In genomic region chr6:2763345-2763841, GRCh38 we compare ENCODE assay signal across 10 cellular contexts. TPM values are rescaled to one million over a fixed set of nuclear protein-coding genes. Genes with fewer than 3 reads are reported as not detected.
DNase-seq lines count a peak whose midpoint lies in the region; ATAC-seq and TF ChIP-seq lines count a peak whose summit lies in the region.
"Had no signal": no experiment of that assay in that cellular context is flagged by ENCODE, and none has a peak within 500 bp of the region (broad histone marks: within the 10 kb centered on the region; RNA-seq: fewer than 3 reads in every experiment).

No MANE protein-coding gene starts in this region.

- H3K4me3 ChIP-seq in right atrium auricular region (no peak overlapping the region), liver (ENCODE audit: low read depth in 1 of 3, low read length in 3 of 3) (no peak overlapping the region), aorta (ENCODE audit: low read length in 2 of 2) (no peak overlapping the region)

- WGBS in liver: 92% methylated on average over 36 of the region's 36 CpGs
- WGBS in aorta, 2 donors: 96 to 97% methylated on average over 36 of the region's 36 CpGs

- ATAC-seq in Right ventricle myocardium superior (ENCODE audit: poor library complexity) (no peak), aorta (ENCODE audit: low FRiP score) (no peak), HG03521 (IDR thresholded peaks at IDR 0.05; ENCODE audit: unreplicated experiment) (no peak)

- H3K36me3 ChIP-seq in right atrium auricular region (no peaks in the 10 kb centered on the region), liver (ENCODE audit: control insufficient read depth in 4 of 4, insufficient read depth in 3 of 4, low read depth in 1 of 4, low read length in 3 of 4) (no peaks in the 10 kb centered on the region), aorta (ENCODE audit: control insufficient read depth in 1 of 2, insufficient read depth in 2 of 2, low read length in 1 of 2) (no peaks in the 10 kb centered on the region)

- H3K27me3 ChIP-seq in right atrium auricular region (no peaks in the 10 kb centered on the region), liver (ENCODE audit: control insufficient read depth in 4 of 4, insufficient read depth in 4 of 4, low read length in 3 of 4) (no peaks in the 10 kb centered on the region), aorta (ENCODE audit: control insufficient read depth in 1 of 2, insufficient read depth in 2 of 2, low read length in 1 of 2) (no peaks in the 10 kb centered on the region)

- CTCF ChIA-PET in RWPE1 (lab: Yijun Ruan, JAX): interaction anchor here (0.6 to 1.0 kb wide), 3 partner anchors 13 to 1177 kb away, joined by 3 to 5 read pairs (median 3); partner anchors contain the start of gene MYLK4

- H3K9ac ChIP-seq in liver (ENCODE audit: low read depth in 1 of 2, low read length in 2 of 2): no peak overlapping the region
- H3K9ac ChIP-seq: parathyroid adenoma had no signal

- peaks cover 0 to 24% of the 10 kb centered on the region in 2 donors for H3K4me1 ChIP-seq in right atrium auricular region
- peaks cover 4 to 27% (median 21%) of the 10 kb centered on the region in 4 donors for H3K4me1 ChIP-seq in liver (ENCODE audit: control insufficient read depth in 4 of 4, insufficient read depth in 4 of 4, low read length in 3 of 4)
- H3K4me1 ChIP-seq in aorta (ENCODE audit: control insufficient read depth in 1 of 2, insufficient read depth in 2 of 2, low read length in 2 of 2): no peaks in the 10 kb centered on the region

- POLR2A ChIA-PET in RWPE1 (lab: Yijun Ruan, JAX; ENCODE audit: low non-redundant PET): no interaction called here

- TF ChIP-seq RAD21 in liver (IDR thresholded peaks at IDR 0.05): no peak

- no peaks in the 10 kb centered on the region for H3K9me3 ChIP-seq in right atrium auricular region
- no peaks in the 10 kb centered on the region for H3K9me3 ChIP-seq in liver (ENCODE audit: control insufficient read depth in 4 of 4, low read length in 3 of 4)
- no peaks in the 10 kb centered on the region for H3K9me3 ChIP-seq in aorta (ENCODE audit: control insufficient read depth, low read length)

- intact Hi-C loops in Right ventricle myocardium superior (cut with DNase I) (no loop called here), aorta (cut with DNase I) (no loop called here)

- H3K27ac ChIP-seq in right atrium auricular region (no peak overlapping the region), RWPE1 (peak overlapping the region; percentile 93), liver (ENCODE audit: low read depth in 1 of 2, low read length in 2 of 2) (peak overlapping the region; percentile 63 to 73), aorta (ENCODE audit: low read depth in 1 of 2, low read length in 2 of 2) (no peak overlapping the region)

- TF ChIP-seq CTCF in right atrium auricular region (IDR thresholded peaks at IDR 0.05) (no peak), RWPE1 (conservative IDR thresholded peaks at IDR 0.05; ENCODE audit: low read depth) (no peak), liver (IDR thresholded peaks at IDR 0.05; ENCODE audit: low read depth, low read length, missing input control) (no peak)

- DNase-seq in Right ventricle myocardium superior (peak; percentile 61), right atrium auricular region (ENCODE audit: low spot score) (no peak), RWPE1 (ENCODE audit: low spot score) (no peak), aorta (peak; percentile 71 to 81), glomerular visceral epithelial cell (ENCODE audit: extremely low spot score) (no peak), NCI-H146 (lab: John Stamatoyannopoulos, UW) (no peak)
- DNase-seq: caudate nucleus had no signal

TF ChIP-seq in liver, 16 proteins besides CTCF, POLR2A, EP300 and RAD21:
- no peak for TF ChIP-seq YY1 (IDR thresholded peaks at IDR 0.05)

RNA-seq across cellular contexts. Expression of gene WRNIP1, which starts 1.8 kb away (rescaled TPM):
- total RNA-seq in Right ventricle myocardium superior (39.8 TPM), right atrium auricular region (10 to 100 TPM; 51.9 to 53.5 TPM), liver (10 to 100 TPM; 27.8 to 32.7 TPM), aorta (10 to 100 TPM; 36.8 to 39.7 TPM)
- polyA plus RNA-seq in liver (10 to 100 TPM in 1 of 2 donors, 1 to 10 TPM in 1; 10.0 to 20.0 TPM), aorta (10 to 100 TPM; 23.2 to 40.3 TPM)

RNA-seq across cellular contexts. Expression of gene MYLK4, which starts 12.7 kb away (rescaled TPM):
- total RNA-seq in Right ventricle myocardium superior: 1.4 TPM
- 1 to 10 TPM; 1.0 to 3.6 TPM for total RNA-seq in right atrium auricular region
- under 1 TPM; 0.59 to 0.65 TPM for total RNA-seq in liver
- polyA plus RNA-seq in liver: under 1 TPM; 0.07 to 0.18 TPM
- 1 to 10 TPM; 1.4 to 1.7 TPM for total RNA-seq in aorta
- polyA plus RNA-seq in aorta: 1 to 10 TPM in 1 of 2 donors, under 1 TPM in 1; 0.38 to 2.5 TPM

Comparison
In these comparisons a context has a peak if more than half of its experiments do, and no peak if none do; other contexts are left out.
1. DNase-seq: peak in Right ventricle myocardium superior (single experiment) and aorta (2 of 2); none in right atrium auricular region (single experiment), RWPE1 (single experiment), glomerular visceral epithelial cell (single experiment) and NCI-H146 (single experiment).
2. H3K27ac ChIP-seq: peak in RWPE1 (single experiment) and liver (2 of 2); none in right atrium auricular region (0 of 2) and aorta (0 of 2).